In the genomic region with DNA sequence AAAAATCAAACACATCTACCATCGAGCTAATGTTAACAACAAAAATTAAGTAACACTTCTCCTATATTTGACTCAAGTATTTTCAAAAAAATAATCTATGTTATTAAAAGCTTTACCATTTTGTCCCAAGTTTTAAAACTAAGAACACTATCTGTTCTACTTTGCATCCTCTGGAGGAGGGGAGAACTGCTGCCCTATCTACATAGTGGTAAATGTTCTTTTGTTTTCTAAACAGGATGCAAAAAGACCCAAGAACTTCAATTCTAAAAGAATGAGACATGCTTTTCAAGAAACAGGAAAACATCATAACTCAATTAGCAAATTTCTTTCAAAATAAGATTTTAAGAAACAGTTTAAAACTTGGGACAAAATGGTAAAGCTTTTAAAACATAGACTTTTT, we compare ENCODE assay signal across 1 cellular context.
TF ChIP-seq lines count a peak whose summit lies in the region.

No MANE protein-coding gene starts in this region.

TF ChIP-seq in GM23338, 12 proteins besides CTCF, POLR2A, EP300 and RAD21 (continued from another document):
- TF ChIP-seq REST (IDR thresholded peaks at IDR 0.05; ENCODE audit: unreplicated experiment) (no peak), ETS1 (IDR thresholded peaks at IDR 0.05) (no peak), CREB1 (CRISPR knock-in tag; IDR thresholded peaks at IDR 0.05; ENCODE audit: low read depth) (no peak), ZNF462 (CRISPR knock-in tag; IDR thresholded peaks at IDR 0.05) (no peak), POLR2AphosphoS5 (IDR thresholded peaks at IDR 0.05; ENCODE audit: low read depth) (no peak), EZH2phosphoT487 (IDR thresholded peaks at IDR 0.05; ENCODE audit: unreplicated experiment) (no peak)
